10 cellular contexts compared by ENCODE assay signal in the genomic region with DNA sequence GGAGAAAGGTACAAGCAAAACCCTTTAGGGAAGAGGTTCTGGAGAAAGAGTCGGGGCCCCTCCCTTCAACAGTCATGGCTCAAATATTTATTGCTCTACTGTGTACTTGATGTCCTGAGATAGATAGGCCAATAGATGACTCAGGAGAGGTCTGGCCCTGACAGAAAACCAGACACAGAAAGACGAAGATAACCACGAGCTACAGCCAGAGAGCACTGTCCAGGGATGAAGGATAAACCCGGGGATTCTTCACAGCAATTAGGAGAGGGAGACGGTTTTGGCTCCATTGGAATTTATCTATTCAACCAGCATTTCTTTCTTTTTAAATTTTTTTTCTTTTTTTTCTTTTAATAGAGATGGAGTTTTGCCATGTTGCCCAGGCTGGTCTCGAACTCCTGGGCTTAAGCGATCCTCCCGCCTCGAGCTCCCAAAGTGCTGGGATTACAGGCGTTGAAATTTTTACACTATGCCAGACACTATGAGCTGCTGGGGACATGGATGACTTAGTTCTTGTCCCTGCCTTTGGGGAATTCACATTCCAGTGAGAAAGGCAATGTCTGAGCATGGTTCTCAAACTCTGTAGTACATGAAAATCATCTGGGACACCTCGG. TPM values are rescaled to one million over a fixed set of nuclear protein-coding genes. Genes with fewer than 3 reads are reported as not detected.
A peak's percentile ranks its signal among the peaks of the same experiment; 100 is the strongest.
DNase-seq lines count a peak whose midpoint lies in the region; ATAC-seq and TF ChIP-seq lines count a peak whose summit lies in the region.
"Had no signal": no experiment of that assay in that cellular context is flagged by ENCODE, and none has a peak within 500 bp of the region (broad histone marks: within the 10 kb centered on the region; RNA-seq: fewer than 3 reads in every experiment).

No MANE protein-coding gene starts in this region.

- H3K4me3 Mint-ChIP-seq in Caco-2 (ENCODE audit: unreplicated experiment), result peak overlapping the region; percentile 56

- H3K4me3 ChIP-seq in Caco-2 (ENCODE audit: low read depth, low read length), result no peak overlapping the region
- no peak overlapping the region for H3K4me3 ChIP-seq in epithelial cell of esophagus (ENCODE audit: low read length)
- H3K4me3 ChIP-seq in OCI-LY7 (ENCODE audit: low read depth, low read length, poor library complexity, severe bottlenecking), result no peak overlapping the region

- H3K9me3 ChIP-seq in Caco-2 (no peaks in the 10 kb centered on the region), OCI-LY7 (ENCODE audit: low read length) (no peaks in the 10 kb centered on the region)

- no peaks in the 10 kb centered on the region for H4K20me1 ChIP-seq in OCI-LY7 (ENCODE audit: insufficient read depth, low read length)

- TF ChIP-seq CTCF in Caco-2 (IDR thresholded peaks at IDR 0.05; ENCODE audit: insufficient read depth in 1 of 2, low read depth in 1 of 2, low read length in 1 of 2, severe bottlenecking in 1 of 2, unreplicated experiment in 1 of 2) (peak in 1 of 2 experiments; percentile 21), epithelial cell of esophagus (IDR thresholded peaks at IDR 0.05; ENCODE audit: insufficient read depth, low read depth, low read length, missing control alignments) (no peak), OCI-LY7 (conservative IDR thresholded peaks at IDR 0.05; ENCODE audit: low read length) (no peak)

- DNase-seq in Caco-2 (peak; percentile 83 to 87), LoVo (ENCODE audit: low spot score) (peak; percentile 95), epithelial cell of esophagus (ENCODE audit: low read depth) (peak; percentile 92), posterior vena cava (ENCODE audit: low spot score) (peak; percentile 31), NCI-H1417 treated with DMSO at 0.1 percent for 48 hours (lab: John Stamatoyannopoulos, UW) (no peak), OCI-LY7 (ENCODE audit: low spot score) (no peak), NCI-H82 treated with DMSO at 0.1 percent for 48 hours (lab: John Stamatoyannopoulos, UW; ENCODE audit: unreplicated experiment) (no peak)
- no peak for DNase-seq in activated naive CD4-positive, alpha-beta T cell treated with anti-CD3 and anti-CD28 coated beads, Interleukin-2, amount 50 U/mL, for 72 hours (ENCODE audit: low spot score in 2 of 2)
- DNase-seq: activated effector memory CD4-positive, alpha-beta T cell treated with anti-CD3 and anti-CD28 coated beads, Interleukin-2, amount 50 U/mL, for 16 hours; naive B cell had no signal

- no peak overlapping the region for H3K4me2 ChIP-seq in OCI-LY7 (ENCODE audit: low read length)

- POLR2A ChIA-PET in Caco-2 (lab: Charles Lee), result interaction anchor here (0.5 to 2.0 kb wide), 6 partner anchors 10 to 62 kb away, joined by 3 to 16 read pairs (median 5); partner anchors contain the start of genes CRELD1, IL17RE and RPUSD3
- POLR2A ChIA-PET in OCI-LY7 (lab: Charles Lee), result interaction anchor here (1.5 to 2.3 kb wide), 2 partner anchors 13 to 30 kb away, joined by 3 to 6 read pairs; no protein-coding TSS in a partner anchor

- CTCF ChIA-PET in Caco-2 (lab: Charles Lee) (interaction anchor here (0.7 to 1.3 kb wide), 2 partner anchors 13 to 30 kb away, joined by 3 to 12 read pairs; no protein-coding TSS in a partner anchor), OCI-LY7 (lab: Charles Lee; ENCODE audit: unreplicated experiment) (no interaction called here)

- no peak overlapping the region for H3K27ac ChIP-seq in OCI-LY7 (ENCODE audit: low read depth, low read length, poor library complexity, severe bottlenecking)

- BruUV-seq in Caco-2 (replicated peaks; lab: Mats Ljungman, UMichigan) (TSS peak; percentile 100), OCI-LY7 (replicated peaks; lab: Mats Ljungman, UMichigan) (no TSS peak)

- H3K27me3 ChIP-seq in Caco-2 (replicated peaks; ENCODE audit: control insufficient read depth, insufficient read depth, low read length), result no peaks in the 10 kb centered on the region

- no peaks in the 10 kb centered on the region for H3K27me3 Mint-ChIP-seq in Caco-2 (ENCODE audit: insufficient read depth, unreplicated experiment)

- peak overlapping the region; percentile 94 for H3K27ac Mint-ChIP-seq in Caco-2 (ENCODE audit: unreplicated experiment)
- no peak overlapping the region for H3K27ac Mint-ChIP-seq in activated naive CD4-positive, alpha-beta T cell treated with anti-CD3 and anti-CD28 coated beads, Interleukin-2, amount 50 U/mL, for 72 hours

- H3K36me3 Mint-ChIP-seq in Caco-2 (ENCODE audit: insufficient read depth, unreplicated experiment), result no peaks in the 10 kb centered on the region
- H3K36me3 Mint-ChIP-seq in activated naive CD4-positive, alpha-beta T cell treated with anti-CD3 and anti-CD28 coated beads, Interleukin-2, amount 50 U/mL, for 72 hours, result no peaks in the 10 kb centered on the region
- H3K36me3 Mint-ChIP-seq: naive B cell had no signal

- intact Hi-C loops in Caco-2 (cut with micrococcal nuclease; ENCODE audit: unreplicated experiment) (loop anchor here (1.0 kb wide), 2 partner anchors 18 to 31 kb away; partner anchors contain the start of gene IL17RE), posterior vena cava (cut with DNase I) (no loop called here), OCI-LY7 (cut with micrococcal nuclease; ENCODE audit: unreplicated experiment) (no loop called here)

- H2AFZ ChIP-seq in OCI-LY7 (ENCODE audit: low read length), result no peak overlapping the region

- no peaks in the 10 kb centered on the region for H3K9me3 Mint-ChIP-seq in Caco-2 (ENCODE audit: unreplicated experiment)
- H3K9me3 Mint-ChIP-seq in activated naive CD4-positive, alpha-beta T cell treated with anti-CD3 and anti-CD28 coated beads, Interleukin-2, amount 50 U/mL, for 72 hours, result no peaks in the 10 kb centered on the region
- H3K9me3 Mint-ChIP-seq: naive B cell had no signal

- no peaks in the 10 kb centered on the region for H3K79me2 ChIP-seq in OCI-LY7 (ENCODE audit: insufficient read depth, low read depth, low read length)

- H3K4me1 ChIP-seq in Caco-2, result peaks cover 18% of the 10 kb centered on the region
- H3K4me1 ChIP-seq in OCI-LY7 (ENCODE audit: insufficient read depth, low read length, poor library complexity, severe bottlenecking), result peaks cover under 1% of the 10 kb centered on the region

- no peaks in the 10 kb centered on the region for H3K9me2 ChIP-seq in OCI-LY7 (ENCODE audit: insufficient read depth, low read length)

- H3K4me1 Mint-ChIP-seq in Caco-2 (ENCODE audit: low read depth, unreplicated experiment), result peaks cover 25% of the 10 kb centered on the region

- no peak for ATAC-seq in activated naive CD4-positive, alpha-beta T cell treated with anti-CD3 and anti-CD28 coated beads, Interleukin-2, amount 50 U/mL, for 72 hours

- H3K36me3 ChIP-seq in Caco-2 (ENCODE audit: control insufficient read depth, insufficient read depth, low read length), result no peaks in the 10 kb centered on the region
- no peaks in the 10 kb centered on the region for H3K36me3 ChIP-seq in OCI-LY7 (ENCODE audit: insufficient read depth, low read length)

RNA-seq across cellular contexts. Expression of gene CIDEC, which starts 4.6 kb away (rescaled TPM):
- total RNA-seq in Caco-2 (2022) (1.9 and 3.8 TPM in 2 replicates), posterior vena cava (1 to 10 TPM; 1.2 to 2.9 TPM), OCI-LY7 (2022) (not detected in 2 replicates)
- not detected in 2 replicates for total RNA-seq in OCI-LY7 (2014; rRNA removed; shearing (Covaris generic))
- total RNA-seq in activated naive CD4-positive, alpha-beta T cell treated with anti-CD3 and anti-CD28 coated beads, Interleukin-2, amount 50 U/mL, for 72 hours, result not detected

RNA-seq across cellular contexts. Expression of gene JAGN1, which starts 5.8 kb away (rescaled TPM):
- total RNA-seq in Caco-2 (2022) (34.2 and 35.9 TPM in 2 replicates), posterior vena cava (10 to 100 TPM; 19.6 to 20.0 TPM), OCI-LY7 (2022) (29.5 and 32.1 TPM in 2 replicates)
- 20.4 and 21.0 TPM in 2 replicates for total RNA-seq in OCI-LY7 (2014; rRNA removed; shearing (Covaris generic))
- 10 to 100 TPM in 1 of 2 donors, 1 to 10 TPM in 1; 7.5 to 34.4 TPM for total RNA-seq in activated naive CD4-positive, alpha-beta T cell treated with anti-CD3 and anti-CD28 coated beads, Interleukin-2, amount 50 U/mL, for 72 hours

RNA-seq across cellular contexts. Expression of gene IL17RE, which starts 18.0 kb away (rescaled TPM):
- total RNA-seq in Caco-2 (2022), result 77.3 and 82.9 TPM in 2 replicates
- 1 to 10 TPM; 9.6 to 10.0 TPM for total RNA-seq in posterior vena cava
- 0.06 TPM in 1 of 2 replicates, not detected in the other for total RNA-seq in OCI-LY7 (2014; rRNA removed; shearing (Covaris generic))
- total RNA-seq in OCI-LY7 (2022), result 0.53 and 1.1 TPM in 2 replicates
- total RNA-seq in activated naive CD4-positive, alpha-beta T cell treated with anti-CD3 and anti-CD28 coated beads, Interleukin-2, amount 50 U/mL, for 72 hours, result 1 to 10 TPM in 1 of 2 donors, under 1 TPM in 1; 0.61 to 1.4 TPM

RNA-seq across cellular contexts. Expression of gene IL17RC, which starts 32.2 kb away (rescaled TPM):
- 8.5 and 11.3 TPM in 2 replicates for total RNA-seq in Caco-2 (2022)
- total RNA-seq in posterior vena cava, result 10 to 100 TPM; 31.9 to 41.1 TPM
- 0.73 TPM in 1 of 2 replicates, not detected in the other for total RNA-seq in OCI-LY7 (2014; rRNA removed; shearing (Covaris generic))
- total RNA-seq in OCI-LY7 (2022), result 0.23 TPM in 1 of 2 replicates, not detected in the other
- total RNA-seq in activated naive CD4-positive, alpha-beta T cell treated with anti-CD3 and anti-CD28 coated beads, Interleukin-2, amount 50 U/mL, for 72 hours, result 1 to 10 TPM in 1 of 2 donors, under 1 TPM in 1; 0.18 to 1.5 TPM

RNA-seq across cellular contexts. Expression of gene RPUSD3, which starts 40.9 kb away (rescaled TPM):
- total RNA-seq in Caco-2 (2022), result 54.8 and 61.8 TPM in 2 replicates
- total RNA-seq in posterior vena cava, result 10 to 100 TPM; 18.2 to 20.0 TPM
- 44.2 and 47.4 TPM in 2 replicates for total RNA-seq in OCI-LY7 (2014; rRNA removed; shearing (Covaris generic))
- 59.2 and 65.2 TPM in 2 replicates for total RNA-seq in OCI-LY7 (2022)
- 10 to 100 TPM; 70.7 to 83.2 TPM for total RNA-seq in activated naive CD4-positive, alpha-beta T cell treated with anti-CD3 and anti-CD28 coated beads, Interleukin-2, amount 50 U/mL, for 72 hours

Comparison
In these comparisons a context has a peak if more than half of its experiments do, and no peak if none do; other contexts are left out.
1. DNase-seq: peak in Caco-2 (2 of 2), LoVo (single experiment), epithelial cell of esophagus (single experiment) and posterior vena cava (single experiment); none in NCI-H1417 treated with DMSO at 0.1 percent for 48 hours (single experiment), OCI-LY7 (single experiment), NCI-H82 treated with DMSO at 0.1 percent for 48 hours (single experiment) and activated naive CD4-positive, alpha-beta T cell treated with anti-CD3 and anti-CD28 coated beads, Interleukin-2, amount 50 U/mL, for 72 hours (0 of 2).
2. RNA of gene IL17RE, which starts 18.0 kb away (total RNA-seq): 77.3 to 82.9 TPM in Caco-2 and 9.6 to 10.0 TPM in posterior vena cava; 0.61 to 1.4 TPM in activated naive CD4-positive, alpha-beta T cell treated with anti-CD3 and anti-CD28 coated beads, Interleukin-2, amount 50 U/mL, for 72 hours and 0.06 to 1.1 TPM in OCI-LY7; every median in the first group is over 4 times any median in the second.